In the genomic region with DNA sequence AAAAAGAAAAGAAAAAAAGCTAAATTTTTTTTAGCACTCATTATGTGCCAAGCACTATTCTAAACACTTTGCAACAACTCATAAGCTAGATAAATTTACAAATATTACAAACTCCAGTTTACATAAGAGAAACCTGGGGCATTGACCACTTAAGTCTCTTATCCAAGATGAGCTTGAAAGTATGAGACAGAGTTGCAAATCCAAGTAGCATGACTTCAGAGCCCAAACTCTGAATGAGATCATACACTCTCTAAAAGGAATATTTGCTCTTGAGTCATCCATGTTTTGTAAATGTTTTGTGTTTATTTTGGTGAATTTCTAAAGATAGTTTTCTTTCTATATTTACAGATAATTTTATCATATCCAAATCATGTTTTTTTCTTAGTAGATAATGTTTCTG, we compare ENCODE assay signal across 23 cellular contexts. TPM values are rescaled to one million over a fixed set of nuclear protein-coding genes. Genes with fewer than 3 reads are reported as not detected.
DNase-seq lines count a peak whose midpoint lies in the region; TF ChIP-seq lines count a peak whose summit lies in the region.
"Had no signal": no experiment of that assay in that cellular context is flagged by ENCODE, and none has a peak within 500 bp of the region (broad histone marks: within the 10 kb centered on the region; RNA-seq: fewer than 3 reads in every experiment).

No MANE protein-coding gene starts in this region.

- DNase-seq in AG04449 (ENCODE audit: low read depth, low spot score) (peak; percentile 38), H4 (ENCODE audit: low spot score) (peak; percentile 9), amniotic epithelial cell (ENCODE audit: low read depth) (peak; percentile 74), fibroblast of the aortic adventitia (ENCODE audit: low read depth) (peak; percentile 34), hypothalamus (lab: John Stamatoyannopoulos, UW) (no peak), esophagus muscularis mucosa (ENCODE audit: extremely low spot score) (no peak), amniotic stem cell (lab: John Stamatoyannopoulos, UW) (no peak), NCI-H1092 (lab: John Stamatoyannopoulos, UW) (no peak)
- DNase-seq: activated naive CD8-positive, alpha-beta T cell treated with anti-CD3 and anti-CD28 coated beads, Interleukin-2, amount 10 ng/mL, durations not matched to agents 7 days and 5 days; activated T-cell treated with anti-CD3 and anti-CD28 coated beads, Interleukin-2, amount 50 U/mL, for 48 hours; cerebellar nuclear complex; COR-L47; MG63; NCI-H1930; NCI-H526 treated with DMSO at 0.1 percent for 48 hours; Peyer's patch; stimulated activated naive CD4-positive, alpha-beta T cell treated with Interleukin-2 at 50 U/mL for 16 hours; upper lobe of left lung had no signal

- no peak overlapping the region for H3K4me3 ChIP-seq in AG04449 (ENCODE audit: low read depth, low read length)
- H3K4me3 ChIP-seq in fibroblast of the aortic adventitia (ENCODE audit: low read depth, low read length): no peak overlapping the region
- H3K4me3 ChIP-seq in esophagus muscularis mucosa: no peak overlapping the region
- H3K4me3 ChIP-seq: HAP-1, MG63, Peyer's patch, prostate gland, upper lobe of left lung had no signal

- H3K9me3 ChIP-seq in esophagus muscularis mucosa: no peaks in the 10 kb centered on the region
- H3K9me3 ChIP-seq: HAP-1, MG63, Peyer's patch, prostate gland, upper lobe of left lung had no signal

- TF ChIP-seq POLR2A in esophagus muscularis mucosa (IDR thresholded peaks at IDR 0.05; ENCODE audit: low read depth): no peak

- POLR2A ChIA-PET in AG04449 (lab: Yijun Ruan, JAX): no interaction called here

- intact Hi-C loops in esophagus muscularis mucosa (cut with DNase I): no loop called here

- no peaks in the 10 kb centered on the region for H3K27me3 ChIP-seq in esophagus muscularis mucosa
- H3K27me3 ChIP-seq: MG63, Peyer's patch, upper lobe of left lung had no signal

- TF ChIP-seq CTCF in AG04449 (IDR thresholded peaks at IDR 0.05; ENCODE audit: insufficient read depth, low read length, missing control alignments) (no peak), fibroblast of the aortic adventitia (IDR thresholded peaks at IDR 0.05; ENCODE audit: insufficient read depth, low read length) (no peak), esophagus muscularis mucosa (IDR thresholded peaks at IDR 0.05) (no peak)

- no peaks in the 10 kb centered on the region for H3K4me1 ChIP-seq in esophagus muscularis mucosa
- H3K4me1 ChIP-seq: Peyer's patch, prostate gland, upper lobe of left lung had no signal

- H3K27ac ChIP-seq in esophagus muscularis mucosa (replicated peaks in 1 of 4): no peak overlapping the region
- H3K27ac ChIP-seq: Peyer's patch, prostate gland, upper lobe of left lung had no signal

- H3K36me3 ChIP-seq in esophagus muscularis mucosa: peaks cover 0 to 4% (median 2%) of the 10 kb centered on the region in 4 donors
- H3K36me3 ChIP-seq: HAP-1, MG63, Peyer's patch, prostate gland, upper lobe of left lung had no signal

- TF ChIP-seq EP300 in esophagus muscularis mucosa (IDR thresholded peaks at IDR 0.05): no peak

- CTCF ChIA-PET in AG04449 (lab: Yijun Ruan, JAX): no interaction called here

RNA-seq across cellular contexts. Expression of a gene that starts 4.0 kb away (rescaled TPM):
- 0.94 and 1.5 TPM in 2 replicates for total RNA-seq in H4 (2014; rRNA removed; shearing (Covaris generic))
- total RNA-seq in fibroblast of the aortic adventitia (ENCODE audit: low replicate concordance): 0.09 TPM in 1 of 2 replicates, not detected in the other
- total RNA-seq in esophagus muscularis mucosa: under 1 TPM in 1 of 4 donors, not detected in 3; under 0.01 TPM
- total RNA-seq: A172; activated naive CD8-positive, alpha-beta T cell treated with anti-CD3 and anti-CD28 coated beads, Interleukin-2, amount 10 ng/mL, durations not matched to agents 7 days and 5 days; lung microvascular endothelial cell; natural killer cell treated with Interleukin-12 subunit alpha and Interleukin-12 subunit beta and Interleukin-15 and Interleukin-18, amount 100 ng/mL, for 72 hours; Peyer's patch had no signal

Comparison
In these comparisons a context has a peak if more than half of its experiments do, and no peak if none do; other contexts are left out.
1. DNase-seq: peak in AG04449 (single experiment), H4 (single experiment), amniotic epithelial cell (single experiment) and fibroblast of the aortic adventitia (single experiment); none in hypothalamus (0 of 51), esophagus muscularis mucosa (single experiment), amniotic stem cell (single experiment) and NCI-H1092 (single experiment).